7 cellular contexts compared by ENCODE assay signal in genomic region chr13:45298550-45298949, GRCh38. TPM values are rescaled to one million over a fixed set of nuclear protein-coding genes. Genes with fewer than 3 reads are reported as not detected.
DNase-seq lines count a peak whose midpoint lies in the region; ATAC-seq, FAIRE-seq and TF ChIP-seq lines count a peak whose summit lies in the region.
"Not testable (repeated sequence)": the region's sequence is repeated elsewhere in the genome, so short reads cannot be mapped to it uniquely, and the experiment has no call there.

No MANE protein-coding gene starts in this region.

- TF ChIP-seq POLR2A in HepG2 (IDR thresholded peaks at IDR 0.05; ENCODE audit: insufficient read depth in 1 of 2, low read depth in 2 of 2, low read length in 2 of 2); gastrocnemius medialis (IDR thresholded peaks at IDR 0.05): not testable (repeated sequence)

- H4K20me1 ChIP-seq in MM.1S (ENCODE audit: insufficient read depth, low read length); HepG2 (ENCODE audit: insufficient read depth, low read length): not testable (repeated sequence)

- H3K36me3 Mint-ChIP-seq in CD4-positive, alpha-beta T cell (ENCODE audit: low read depth); activated CD4-positive, alpha-beta T cell treated with anti-CD3 and anti-CD28 coated beads, Interleukin-2, amount 10 ng/mL, durations not matched to agents 24 days and 14 days (ENCODE audit: low read depth); activated T-helper 17 cell treated with anti-CD3 and anti-CD28 coated beads, Interleukin-2, amount 50 U/mL, for 72 hours (ENCODE audit: low read depth); activated naive CD8-positive, alpha-beta T cell treated with anti-CD3 and anti-CD28 coated beads, Interleukin-2, amount 10 ng/mL, durations not matched to agents 7 days and 5 days: not testable (repeated sequence)

- not testable (repeated sequence) for H3K27ac ChIP-seq in CD4-positive, alpha-beta T cell (ENCODE audit: low read depth, low read length); HepG2 (ENCODE audit: extremely low read length, insufficient read depth, low read length)
- H3K27ac ChIP-seq in MM.1S (ENCODE audit: low read length), result peak overlapping the region; percentile 56; the same call in 1 of the 2 replicates
- peak overlapping the region in 3 of 4 donors; percentile 40 to 74 (median 72) for H3K27ac ChIP-seq in gastrocnemius medialis

- H3K4me1 ChIP-seq in MM.1S (ENCODE audit: low read length) (peaks cover 12% of the 10 kb centered on the region), HepG2 (ENCODE audit: insufficient read depth, low read length) (peaks cover 13% of the 10 kb centered on the region), gastrocnemius medialis (peaks cover 28 to 32% of the 10 kb centered on the region in 2 donors)

- not testable (repeated sequence) for ATAC-seq in CD4-positive, alpha-beta T cell (ENCODE audit: poor library complexity); activated T-helper 17 cell treated with anti-CD3 and anti-CD28 coated beads, Interleukin-2, amount 50 U/mL, for 72 hours (replicated peaks); activated naive CD8-positive, alpha-beta T cell treated with anti-CD3 and anti-CD28 coated beads, Interleukin-2, amount 10 ng/mL, durations not matched to agents 7 days and 5 days (ENCODE audit: low read depth); HepG2; gastrocnemius medialis

- in situ Hi-C loops in HepG2 (cut with HindIII; ENCODE audit: extremely low pct_ligation_motif_present, low pct_unique_long_range_greater_than_20kb); gastrocnemius medialis (cut with MboI; ENCODE audit: low sequenced_read_pairs in 4 of 4): not testable (repeated sequence)

- H3K27me3 ChIP-seq in CD4-positive, alpha-beta T cell (ENCODE audit: control insufficient read depth, insufficient read depth, low read length); MM.1S (replicated peaks; ENCODE audit: insufficient read depth, low read length); HepG2 (ENCODE audit: control insufficient read depth in 1 of 2, insufficient read depth in 2 of 2, low read length in 2 of 2): not testable (repeated sequence)
- peaks cover 0 to 12% (median 0%) of the 10 kb centered on the region in 3 donors for H3K27me3 ChIP-seq in gastrocnemius medialis

- DNase-seq in CD4-positive, alpha-beta T cell; MM.1S; activated CD4-positive, alpha-beta T cell treated with anti-CD3 and anti-CD28 coated beads, Interleukin-2, amount 10 ng/mL, durations not matched to agents 24 days and 14 days; activated naive CD8-positive, alpha-beta T cell treated with anti-CD3 and anti-CD28 coated beads, Interleukin-2, amount 10 ng/mL, durations not matched to agents 7 days and 5 days; HepG2 (ENCODE audit: low spot score); gastrocnemius medialis: not testable (repeated sequence)

- WGBS in HepG2 (ENCODE audit: low lambda C conversion rate), result 64% methylated on average over 3 of the region's 3 CpGs

- not testable (repeated sequence) for FAIRE-seq in HepG2 (lab: Jason Lieb, UNC)

- H3K27ac Mint-ChIP-seq in CD4-positive, alpha-beta T cell, result peak overlapping the region; percentile 76
- H3K27ac Mint-ChIP-seq in activated CD4-positive, alpha-beta T cell treated with anti-CD3 and anti-CD28 coated beads, Interleukin-2, amount 10 ng/mL, durations not matched to agents 24 days and 14 days, result peak overlapping the region; percentile 77
- peak overlapping the region; percentile 60 for H3K27ac Mint-ChIP-seq in activated T-helper 17 cell treated with anti-CD3 and anti-CD28 coated beads, Interleukin-2, amount 50 U/mL, for 72 hours
- H3K27ac Mint-ChIP-seq in activated naive CD8-positive, alpha-beta T cell treated with anti-CD3 and anti-CD28 coated beads, Interleukin-2, amount 10 ng/mL, durations not matched to agents 7 days and 5 days, result peak overlapping the region; percentile 74

- H3K4me1 Mint-ChIP-seq in CD4-positive, alpha-beta T cell (ENCODE audit: low read depth), result peaks cover 44% of the 10 kb centered on the region
- peaks cover 26% of the 10 kb centered on the region for H3K4me1 Mint-ChIP-seq in activated CD4-positive, alpha-beta T cell treated with anti-CD3 and anti-CD28 coated beads, Interleukin-2, amount 10 ng/mL, durations not matched to agents 24 days and 14 days
- H3K4me1 Mint-ChIP-seq in activated T-helper 17 cell treated with anti-CD3 and anti-CD28 coated beads, Interleukin-2, amount 50 U/mL, for 72 hours, result peaks cover 23% of the 10 kb centered on the region
- H3K4me1 Mint-ChIP-seq in activated naive CD8-positive, alpha-beta T cell treated with anti-CD3 and anti-CD28 coated beads, Interleukin-2, amount 10 ng/mL, durations not matched to agents 7 days and 5 days, result peaks cover 23% of the 10 kb centered on the region

- H3K79me2 ChIP-seq in MM.1S (ENCODE audit: low read length); HepG2 (ENCODE audit: insufficient read depth, low read length): not testable (repeated sequence)

- H3K4me2 ChIP-seq in MM.1S (ENCODE audit: low read depth, low read length); HepG2 (ENCODE audit: low read depth, low read length): not testable (repeated sequence)

- not testable (repeated sequence) for H3K36me3 ChIP-seq in MM.1S (replicated peaks; ENCODE audit: insufficient read depth, low read length); HepG2 (replicated peaks in 1 of 2; ENCODE audit: control insufficient read depth in 1 of 2, insufficient read depth in 2 of 2, low read length in 2 of 2); gastrocnemius medialis

- not testable (repeated sequence) for H3K27me3 Mint-ChIP-seq in CD4-positive, alpha-beta T cell; activated CD4-positive, alpha-beta T cell treated with anti-CD3 and anti-CD28 coated beads, Interleukin-2, amount 10 ng/mL, durations not matched to agents 24 days and 14 days; activated T-helper 17 cell treated with anti-CD3 and anti-CD28 coated beads, Interleukin-2, amount 50 U/mL, for 72 hours; activated naive CD8-positive, alpha-beta T cell treated with anti-CD3 and anti-CD28 coated beads, Interleukin-2, amount 10 ng/mL, durations not matched to agents 7 days and 5 days

- not testable (repeated sequence) for H3K4me3 Mint-ChIP-seq in CD4-positive, alpha-beta T cell; activated CD4-positive, alpha-beta T cell treated with anti-CD3 and anti-CD28 coated beads, Interleukin-2, amount 10 ng/mL, durations not matched to agents 24 days and 14 days; activated naive CD8-positive, alpha-beta T cell treated with anti-CD3 and anti-CD28 coated beads, Interleukin-2, amount 10 ng/mL, durations not matched to agents 7 days and 5 days
- peak overlapping the region; percentile 7 for H3K4me3 Mint-ChIP-seq in activated T-helper 17 cell treated with anti-CD3 and anti-CD28 coated beads, Interleukin-2, amount 50 U/mL, for 72 hours

- not testable (repeated sequence) for TF ChIP-seq CTCF in CD4-positive, alpha-beta T cell (IDR thresholded peaks at IDR 0.05); MM.1S (IDR thresholded peaks at IDR 0.05; ENCODE audit: low read length); HepG2 (CRISPR knock-in tag; IDR thresholded peaks at IDR 0.05); gastrocnemius medialis (IDR thresholded peaks at IDR 0.05 in 4 of 5, conservative IDR thresholded peaks at IDR 0.05 in 1 of 5)

- TF ChIP-seq EP300 in HepG2 (IDR thresholded peaks at IDR 0.05; ENCODE audit: low read depth in 2 of 2, low read length in 2 of 2); HepG2 (CRISPR knock-in tag; IDR thresholded peaks at IDR 0.05; ENCODE audit: borderline replicate concordance): not testable (repeated sequence)

- intact Hi-C loops in CD4-positive, alpha-beta T cell (cut with DNase I, micrococcal nuclease), result loop anchor here in 1 of 2 experiments (5.0 kb wide), 1 partner anchor 34 kb away; no protein-coding TSS in a partner anchor
- intact Hi-C loops in activated CD4-positive, alpha-beta T cell treated with anti-CD3 and anti-CD28 coated beads, Interleukin-2, amount 10 ng/mL, durations not matched to agents 24 days and 14 days (cut with micrococcal nuclease), result loop anchor here (5.0 kb wide), 1 partner anchor 176 kb away; the partner anchor contains the start of gene GTF2F2
- intact Hi-C loops in HepG2 (cut with micrococcal nuclease; ENCODE audit: unreplicated experiment), result loop anchor here (5.0 kb wide), 1 partner anchor 471 kb away; no protein-coding TSS in a partner anchor
- intact Hi-C loops in gastrocnemius medialis (cut with DNase I; ENCODE audit: low total_unique reads), result not testable (repeated sequence)

- POLR2A ChIA-PET in CD4-positive, alpha-beta T cell (lab: Charles Lee), result interaction anchor here (0.7 to 1.9 kb wide), 6 partner anchors 10 to 69 kb away, joined by 3 to 10 read pairs (median 3); partner anchors contain the start of gene TPT1
- POLR2A ChIA-PET in activated naive CD8-positive, alpha-beta T cell treated with anti-CD3 and anti-CD28 coated beads, Interleukin-2, amount 10 ng/mL, durations not matched to agents 7 days and 5 days (lab: Charles Lee), result interaction anchor here (1.2 kb wide), 1 partner anchor 118 kb away, joined by 3 read pairs; no protein-coding TSS in a partner anchor
- POLR2A ChIA-PET in HepG2 (lab: Yijun Ruan, JAX), result not testable (repeated sequence)

- not testable (repeated sequence) for H3F3A ChIP-seq in MM.1S (ENCODE audit: insufficient read depth, low read length)

- not testable (repeated sequence) for H2AFZ ChIP-seq in MM.1S (ENCODE audit: low read length); HepG2 (ENCODE audit: low read length)

- not testable (repeated sequence) for H3K9ac ChIP-seq in MM.1S (ENCODE audit: low read length); HepG2 (ENCODE audit: insufficient read depth, low read depth, low read length)

- H3K4me3 ChIP-seq in MM.1S (ENCODE audit: low read length); HepG2 (replicated peaks in 1 of 3; ENCODE audit: insufficient read depth in 1 of 3, low read depth in 2 of 3, low read length in 3 of 3); gastrocnemius medialis: not testable (repeated sequence)

- not testable (repeated sequence) for TF ChIP-seq RAD21 in HepG2 (CRISPR knock-in tag; IDR thresholded peaks at IDR 0.05)

- not testable (repeated sequence) for H3K9me3 ChIP-seq in CD4-positive, alpha-beta T cell (ENCODE audit: control insufficient read depth, low read length); MM.1S (replicated peaks; ENCODE audit: insufficient read depth, low read length); HepG2 (ENCODE audit: low read length); gastrocnemius medialis

- H3K9me3 Mint-ChIP-seq in CD4-positive, alpha-beta T cell; activated CD4-positive, alpha-beta T cell treated with anti-CD3 and anti-CD28 coated beads, Interleukin-2, amount 10 ng/mL, durations not matched to agents 24 days and 14 days; activated T-helper 17 cell treated with anti-CD3 and anti-CD28 coated beads, Interleukin-2, amount 50 U/mL, for 72 hours; activated naive CD8-positive, alpha-beta T cell treated with anti-CD3 and anti-CD28 coated beads, Interleukin-2, amount 10 ng/mL, durations not matched to agents 7 days and 5 days: not testable (repeated sequence)

- CTCF ChIA-PET in CD4-positive, alpha-beta T cell (lab: Charles Lee); HepG2 (lab: Yijun Ruan, JAX; ENCODE audit: low intra/inter-chr PET ratio, low total read pairs): not testable (repeated sequence)

- not testable (repeated sequence) for H3K9me2 ChIP-seq in MM.1S (replicated peaks; ENCODE audit: insufficient read depth, low read length)

- not testable (repeated sequence) for BruUV-seq in HepG2 (replicated peaks; lab: Mats Ljungman, UMichigan)

RNA-seq across cellular contexts. Expression of gene TPT1, which starts 42.4 kb away (rescaled TPM):
- 1,000 to 10,000 TPM; 8,742 to 8,834 TPM for total RNA-seq in CD4-positive, alpha-beta T cell
- total RNA-seq in activated CD4-positive, alpha-beta T cell treated with anti-CD3 and anti-CD28 coated beads, Interleukin-2, amount 10 ng/mL, durations not matched to agents 24 days and 14 days, result 2,188 and 2,224 TPM in 2 replicates
- 1,000 to 10,000 TPM; 3,139 to 4,606 TPM for total RNA-seq in activated T-helper 17 cell treated with anti-CD3 and anti-CD28 coated beads, Interleukin-2, amount 50 U/mL, for 72 hours
- total RNA-seq in activated naive CD8-positive, alpha-beta T cell treated with anti-CD3 and anti-CD28 coated beads, Interleukin-2, amount 10 ng/mL, durations not matched to agents 7 days and 5 days, result 1,000 to 10,000 TPM; 5,393 to 5,681 TPM
- 2,953 and 3,643 TPM in 2 replicates for total RNA-seq in HepG2 (2016; rRNA removed; fragmentation: Illumina TruSeq; extraction: Trizol)
- total RNA-seq in HepG2 (2016; cell fraction: cytosol; rRNA removed; fragmentation: Illumina TruSeq; extraction: Trizol; ENCODE audit: low read depth), result 5,303 and 6,664 TPM in 2 replicates
- total RNA-seq in HepG2 (2016; cell fraction: insoluble cytoplasmic fraction; rRNA removed; fragmentation: Illumina TruSeq; extraction: Trizol), result 2,970 and 3,542 TPM in 2 replicates
- 9,739 and 11,902 TPM in 2 replicates for total RNA-seq in HepG2 (2016; cell fraction: membrane; rRNA removed; fragmentation: Illumina TruSeq; extraction: Trizol)
- 1,024 and 1,100 TPM in 2 replicates for total RNA-seq in HepG2 (2016; cell fraction: nucleus; rRNA removed; fragmentation: Illumina TruSeq; extraction: Trizol)
- polyA plus RNA-seq in HepG2 (2011; rRNA removed), result 3,043 and 3,594 TPM in 2 replicates
- 2,836 and 4,004 TPM in 2 replicates for polyA plus RNA-seq in HepG2 (2011; cell fraction: cytosol; rRNA removed)
- polyA plus RNA-seq in HepG2 (2011; cell fraction: nucleus; rRNA removed), result 570 and 845 TPM in 2 replicates
- 5,337 and 5,704 TPM in 2 replicates for polyA plus RNA-seq in HepG2 (2012)
- 11,602 and 12,956 TPM in 2 replicates for polyA plus RNA-seq in HepG2 (2016; cell fraction: cytosol; fragmentation: Illumina TruSeq; extraction: Trizol; ENCODE audit: low read depth)
- polyA plus RNA-seq in HepG2 (2016; cell fraction: insoluble cytoplasmic fraction; fragmentation: Illumina TruSeq; extraction: Trizol; ENCODE audit: low read depth), result 5,783 and 5,848 TPM in 2 replicates
- 16,998 and 18,264 TPM in 2 replicates for polyA plus RNA-seq in HepG2 (2016; cell fraction: membrane; fragmentation: Illumina TruSeq; extraction: Trizol; ENCODE audit: low read depth)
- 2,722 and 2,790 TPM in 2 replicates for polyA plus RNA-seq in HepG2 (2016; cell fraction: nucleus; fragmentation: Illumina TruSeq; extraction: Trizol; ENCODE audit: insufficient read depth, low read depth)
- 500 and 577 TPM in 2 replicates for polyA minus RNA-seq in HepG2 (2011; rRNA and poly(A)+ RNA removed; ENCODE audit: low replicate concordance)
- polyA minus RNA-seq in HepG2 (2011; cell fraction: cytosol; rRNA and poly(A)+ RNA removed), result 1,023 and 1,248 TPM in 2 replicates
- polyA minus RNA-seq in HepG2 (2011; cell fraction: nucleus; rRNA and poly(A)+ RNA removed), result 474 and 559 TPM in 2 replicates
- 1,000 to 10,000 TPM; 4,595 to 7,577 (median 5,951) TPM for total RNA-seq in gastrocnemius medialis
